Comparison of ENCODE assay signal across 26 cellular contexts in the genomic region with DNA sequence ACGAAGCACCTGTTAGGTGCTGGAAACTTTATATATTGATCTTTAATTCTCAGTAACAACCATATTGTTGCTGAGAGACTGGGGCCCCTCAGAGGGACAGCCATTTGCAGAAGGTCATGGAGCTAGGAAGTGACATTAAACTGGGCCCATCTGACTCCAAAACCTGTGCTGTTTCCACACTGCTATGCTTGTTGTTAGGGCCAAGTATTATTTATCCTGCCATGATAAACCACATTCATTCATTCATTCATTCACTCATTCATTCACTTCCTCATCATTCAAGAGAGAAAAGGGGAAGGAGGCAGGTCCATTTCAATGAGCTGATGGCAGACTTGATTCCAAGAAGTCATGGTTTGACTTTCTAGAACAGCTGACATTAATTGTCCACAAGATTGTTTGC.
DNase-seq lines count a peak whose midpoint lies in the region; ATAC-seq, FAIRE-seq and TF ChIP-seq lines count a peak whose summit lies in the region.
"Had no signal": no experiment of that assay in that cellular context is flagged by ENCODE, and none has a peak within 500 bp of the region (broad histone marks: within the 10 kb centered on the region; RNA-seq: fewer than 3 reads in every experiment).

No MANE protein-coding gene starts in this region.

- H3K9me3 Mint-ChIP-seq in Calu3 (ENCODE audit: low read depth, unreplicated experiment) (peaks cover 2% of the 10 kb centered on the region), endodermal cell (no peaks in the 10 kb centered on the region), HFFc6 (no peaks in the 10 kb centered on the region)
- no peaks in the 10 kb centered on the region for H3K9me3 Mint-ChIP-seq in stimulated activated naive B cell treated with anti-CD40 and anti-IgM and Interleukin-4, amounts not matched to agents 10 μg/mL and 1 μg/mL and 100 μg/mL, for 72 hours
- H3K9me3 Mint-ChIP-seq: CD14-positive monocyte; CD4-positive, alpha-beta memory T cell had no signal

- H3K27me3 ChIP-seq in GM12878 (replicated peaks in 1 of 2; ENCODE audit: control insufficient read depth in 2 of 2, insufficient read depth in 2 of 2, low read length in 1 of 2) = peaks cover 0 to 2% of the 10 kb centered on the region in 2 experiments; a peak in 2 of 4 replicates
- H3K27me3 ChIP-seq in endodermal cell (ENCODE audit: control insufficient read depth, insufficient read depth, low read length, poor library complexity, severe bottlenecking) = no peaks in the 10 kb centered on the region
- H3K27me3 ChIP-seq: BLaER1 had no signal

- POLR2A ChIA-PET in GM12878 (lab: Charles Lee) = no interaction called here

- no peaks in the 10 kb centered on the region for H3K27me3 Mint-ChIP-seq in Calu3 (ENCODE audit: unreplicated experiment)
- H3K27me3 Mint-ChIP-seq in endodermal cell (ENCODE audit: insufficient read depth) = peaks cover 2% of the 10 kb centered on the region
- peaks cover 3 to 14% of the 10 kb centered on the region in 2 donors for H3K27me3 Mint-ChIP-seq in stimulated activated naive B cell treated with anti-CD40 and anti-IgM and Interleukin-4, amounts not matched to agents 10 μg/mL and 1 μg/mL and 100 μg/mL, for 72 hours
- H3K27me3 Mint-ChIP-seq in HFFc6 (ENCODE audit: insufficient read depth) = peaks cover 31% of the 10 kb centered on the region

- RAD21 ChIA-PET in GM12878 (lab: Charles Lee; ENCODE audit: unreplicated experiment) = no interaction called here

- no peak for FAIRE-seq in GM12878 (lab: Jason Lieb, UNC)
- FAIRE-seq: A204.1, GM12891, GM19239 had no signal

- intact Hi-C loops in Calu3 (cut with micrococcal nuclease; ENCODE audit: unreplicated experiment) = loop anchor here (5.0 kb wide), 1 partner anchor 51 kb away; no protein-coding TSS in a partner anchor
- intact Hi-C loops in GM12878 (cut with micrococcal nuclease; ENCODE audit: unreplicated experiment) = no loop called here

- H4K20me1 ChIP-seq in GM12878 (ENCODE audit: control insufficient read depth, insufficient read depth) = no peaks in the 10 kb centered on the region
- H4K20me1 ChIP-seq: BLaER1 had no signal

- TF ChIP-seq POLR2A in GM12878 (IDR thresholded peaks at IDR 0.05; ENCODE audit: low read depth, low read length) = no peak

- H3K79me2 ChIP-seq in GM12878 (ENCODE audit: control insufficient read depth, insufficient read depth, low read length) = no peaks in the 10 kb centered on the region

- ATAC-seq in GM12878 = no peak
- ATAC-seq in stimulated activated naive B cell treated with anti-CD40 and anti-IgM and Interleukin-4, amounts not matched to agents 10 μg/mL and 1 μg/mL and 100 μg/mL, for 72 hours (replicated peaks) = peak; percentile 12 to 23

- H3K36me3 ChIP-seq in GM12878 (ENCODE audit: control insufficient read depth in 2 of 2, insufficient read depth in 2 of 2, low read length in 1 of 2) (no peaks in the 10 kb centered on the region), endodermal cell (ENCODE audit: control insufficient read depth, insufficient read depth, low read length) (no peaks in the 10 kb centered on the region)
- H3K36me3 ChIP-seq: BE2C, BLaER1 had no signal

- H3K4me3 Mint-ChIP-seq in Calu3 (ENCODE audit: low read depth, unreplicated experiment) (peak overlapping the region; percentile 11), endodermal cell (no peak overlapping the region), HFFc6 (no peak overlapping the region)
- H3K4me3 Mint-ChIP-seq in stimulated activated naive B cell treated with anti-CD40 and anti-IgM and Interleukin-4, amounts not matched to agents 10 μg/mL and 1 μg/mL and 100 μg/mL, for 72 hours = no peak overlapping the region
- H3K4me3 Mint-ChIP-seq: CD14-positive monocyte; CD4-positive, alpha-beta memory T cell; CD4-positive, CD25-positive, alpha-beta regulatory T cell; CD8-positive, alpha-beta memory T cell had no signal

- H3K4me1 Mint-ChIP-seq in Calu3 (ENCODE audit: low read depth, unreplicated experiment) (peaks cover 45% of the 10 kb centered on the region), endodermal cell (peaks cover 33% of the 10 kb centered on the region), HFFc6 (ENCODE audit: low read depth) (no peaks in the 10 kb centered on the region)
- no peaks in the 10 kb centered on the region for H3K4me1 Mint-ChIP-seq in stimulated activated naive B cell treated with anti-CD40 and anti-IgM and Interleukin-4, amounts not matched to agents 10 μg/mL and 1 μg/mL and 100 μg/mL, for 72 hours
- H3K4me1 Mint-ChIP-seq: CD14-positive monocyte; CD4-positive, alpha-beta memory T cell; CD4-positive, CD25-positive, alpha-beta regulatory T cell; CD8-positive, alpha-beta memory T cell had no signal

- H3K27ac Mint-ChIP-seq in Calu3 (ENCODE audit: unreplicated experiment) (peak overlapping the region; percentile 74), endodermal cell (no peak overlapping the region), HFFc6 (no peak overlapping the region)
- no peak overlapping the region for H3K27ac Mint-ChIP-seq in stimulated activated naive B cell treated with anti-CD40 and anti-IgM and Interleukin-4, amounts not matched to agents 10 μg/mL and 1 μg/mL and 100 μg/mL, for 72 hours
- H3K27ac Mint-ChIP-seq: CD14-positive monocyte; CD4-positive, alpha-beta memory T cell; CD4-positive, CD25-positive, alpha-beta regulatory T cell; CD8-positive, alpha-beta memory T cell had no signal

- TF ChIP-seq CTCF in Calu3 (IDR thresholded peaks at IDR 0.05; ENCODE audit: unreplicated experiment) = no peak
- no peak for TF ChIP-seq CTCF in GM12878 (IDR thresholded peaks at IDR 0.05 in 2 of 3, conservative IDR thresholded peaks at IDR 0.05 in 1 of 3; ENCODE audit: control insufficient read depth in 2 of 3, extremely low read depth in 1 of 3, insufficient read depth in 1 of 3, low read depth in 3 of 3, low read length in 3 of 3)
- no peak for TF ChIP-seq CTCF in endodermal cell (conservative IDR thresholded peaks at IDR 0.05)
- no peak for TF ChIP-seq CTCF in HFFc6 (IDR thresholded peaks at IDR 0.05)

- TF ChIP-seq EP300 in GM12878 (IDR thresholded peaks at IDR 0.05; ENCODE audit: borderline replicate concordance in 1 of 2, control insufficient read depth in 1 of 2, low read depth in 2 of 2, low read length in 2 of 2) = no peak

- no peak overlapping the region for H3K4me3 ChIP-seq in GM12878
- no peak overlapping the region for H3K4me3 ChIP-seq in endodermal cell (ENCODE audit: low read length)
- H3K4me3 ChIP-seq: BLaER1 had no signal

- SMC1A ChIA-PET in GM12878 (lab: Charles Lee; ENCODE audit: uncharacterized antibody, unreplicated experiment) = interaction anchor here (2.4 kb wide), 1 partner anchor 16 kb away, joined by 5 read pairs; no protein-coding TSS in a partner anchor

- WGBS in GM12878 (ENCODE audit: insufficient coverage, insufficient replicate concordance, low lambda C conversion rate, missing lambda C conversion rate) = 0% methylated on average over 1 of the region's 1 CpG
- WGBS in endodermal cell (ENCODE audit: insufficient coverage in 1 of 2, insufficient read length in 1 of 2), 2 experiments = 92% methylated on average over 1 of the region's 1 CpG; no CpG with 5 or more reads in 1 of the 2 experiments

- H3K9ac ChIP-seq in GM12878 (ENCODE audit: control insufficient read depth, insufficient read depth, low read length) (no peak overlapping the region), endodermal cell (ENCODE audit: extremely low read depth, low read length, poor library complexity, severe bottlenecking) (no peak overlapping the region)
- H3K9ac ChIP-seq: BLaER1 had no signal

- H3K4me2 ChIP-seq in GM12878 (ENCODE audit: control insufficient read depth, insufficient read depth) = no peak overlapping the region
- H3K4me2 ChIP-seq: BLaER1 had no signal

- no TSS peak for BruUV-seq in Calu3 (replicated peaks; lab: Mats Ljungman, UMichigan)
- no TSS peak for BruUV-seq in GM12878 (replicated peaks; lab: Mats Ljungman, UMichigan)

- H3K36me3 Mint-ChIP-seq in Calu3 (ENCODE audit: insufficient read depth, unreplicated experiment) = peaks cover 7% of the 10 kb centered on the region
- H3K36me3 Mint-ChIP-seq in endodermal cell (ENCODE audit: low read depth) = no peaks in the 10 kb centered on the region
- no peaks in the 10 kb centered on the region for H3K36me3 Mint-ChIP-seq in stimulated activated naive B cell treated with anti-CD40 and anti-IgM and Interleukin-4, amounts not matched to agents 10 μg/mL and 1 μg/mL and 100 μg/mL, for 72 hours
- no peaks in the 10 kb centered on the region for H3K36me3 Mint-ChIP-seq in HFFc6 (ENCODE audit: low read depth)
- H3K36me3 Mint-ChIP-seq: CD14-positive monocyte; CD4-positive, alpha-beta memory T cell; CD4-positive, CD25-positive, alpha-beta regulatory T cell; CD8-positive, alpha-beta memory T cell had no signal

- CTCF ChIA-PET in Calu3 (lab: Charles Lee) (no interaction called here), GM12878 (lab: Yijun Ruan, JAX) (interaction anchor here (0.7 to 1.3 kb wide), 2 partner anchors 13 to 16 kb away, joined by 3 read pairs; no protein-coding TSS in a partner anchor)

- H3K27ac ChIP-seq in GM12878 (ENCODE audit: control insufficient read depth, insufficient read depth) (no peak overlapping the region), endodermal cell (ENCODE audit: low read depth, low read length) (no peak overlapping the region)
- H3K27ac ChIP-seq: 22Rv1, BLaER1 had no signal

- no peak for DNase-seq in Calu3
- DNase-seq in GM12878 (ENCODE audit: low read depth, low spot score) = no peak
- DNase-seq in endodermal cell = peak; percentile 24
- no peak for DNase-seq in stimulated activated naive B cell treated with anti-CD40 and anti-IgM and Interleukin-4, amounts not matched to agents 10 μg/mL and 1 μg/mL and 100 μg/mL, for 72 hours
- no peak for DNase-seq in HFFc6
- DNase-seq in NCI-H510A treated with DMSO at 0.1 percent for 48 hours (lab: John Stamatoyannopoulos, UW) = no peak
- DNase-seq in A172 (ENCODE audit: low spot score) = no peak
- DNase-seq: ACHN; BE2C; C1 segment of cervical spinal cord; CD4-positive, alpha-beta memory T cell; CD4-positive, CD25-positive, alpha-beta regulatory T cell; CD8-positive, alpha-beta memory T cell; COR-L47; DMS 273 treated with DMSO at 0.1 percent for 48 hours; DMS153; DMS79; DND-41; EL; GDM1 had no signal

- H2AFZ ChIP-seq in GM12878 (ENCODE audit: control insufficient read depth, low read depth, low read length) = no peak overlapping the region

- no peaks in the 10 kb centered on the region for H3K9me3 ChIP-seq in GM12878 (replicated peaks; ENCODE audit: control insufficient read depth, insufficient read depth, low read length)
- H3K9me3 ChIP-seq in endodermal cell (ENCODE audit: control insufficient read depth, low read length) = no peaks in the 10 kb centered on the region
- H3K9me3 ChIP-seq: BE2C, BLaER1 had no signal

- in situ Hi-C loops in GM12878 (cut with MboI) = no loop called here

- no peak for TF ChIP-seq RAD21 in GM12878 (IDR thresholded peaks at IDR 0.05; ENCODE audit: insufficient read depth, low read depth, low read length)

- H3K4me1 ChIP-seq in GM12878 (ENCODE audit: control insufficient read depth, insufficient read depth, low read length) = no peaks in the 10 kb centered on the region
- no peaks in the 10 kb centered on the region for H3K4me1 ChIP-seq in endodermal cell (ENCODE audit: control insufficient read depth, insufficient read depth, low read length)
- H3K4me1 ChIP-seq: BE2C had no signal
